In the genomic region with DNA sequence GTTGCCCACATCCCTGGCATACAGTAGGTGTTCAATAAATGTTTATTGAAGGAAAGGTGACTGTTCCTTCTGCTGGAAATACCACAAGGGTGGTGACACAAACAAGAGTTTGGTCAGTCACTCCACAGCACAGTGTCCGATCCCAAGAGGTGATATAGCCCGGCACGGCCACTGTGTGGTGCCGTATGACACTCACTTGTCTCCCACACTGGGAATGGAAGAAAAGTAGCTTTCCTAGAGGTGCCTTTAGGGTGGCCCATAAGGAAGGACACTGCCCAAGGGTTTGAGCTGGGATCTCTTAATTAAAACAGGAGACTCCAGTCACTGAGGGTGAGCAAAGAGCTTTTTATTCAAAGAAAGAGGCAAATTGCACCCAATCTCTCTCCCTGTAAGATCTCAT, we compare ENCODE assay signal across 13 cellular contexts. TPM values are rescaled to one million over a fixed set of nuclear protein-coding genes. Genes with fewer than 3 reads are reported as not detected.
DNase-seq lines count a peak whose midpoint lies in the region; ATAC-seq, FAIRE-seq and TF ChIP-seq lines count a peak whose summit lies in the region.
"Had no signal": no experiment of that assay in that cellular context is flagged by ENCODE, and none has a peak within 500 bp of the region (broad histone marks: within the 10 kb centered on the region; RNA-seq: fewer than 3 reads in every experiment).

No MANE protein-coding gene starts in this region.

- no peak overlapping the region for H3K27ac Mint-ChIP-seq in activated CD8-positive, alpha-beta T cell treated with anti-CD3 and anti-CD28 coated beads, Interleukin-2, amount 10 ng/mL, durations not matched to agents 7 days and 5 days
- H3K27ac Mint-ChIP-seq in T-cell: no peak overlapping the region
- H3K27ac Mint-ChIP-seq: activated naive CD4-positive, alpha-beta T cell treated with anti-CD3 and anti-CD28 coated beads, Interleukin-2, amount 10 ng/mL, durations not matched to agents 7 days and 5 days had no signal

- dilution Hi-C loops in keratinocyte (cut with MboI; ENCODE audit: extremely low pct_ligation_motif_present, low sequenced_read_pairs): no loop called here

- no peaks in the 10 kb centered on the region for H3K9me3 ChIP-seq in adrenal gland (replicated peaks in 1 of 3)
- peaks cover 4% of the 10 kb centered on the region for H3K9me3 ChIP-seq in keratinocyte (ENCODE audit: control insufficient read depth, low read depth, low read length)
- H3K9me3 ChIP-seq: SJCRH30 had no signal

- POLR2A ChIA-PET in HEK293T (lab: Yijun Ruan, JAX) (no interaction called here), T-cell (lab: Charles Lee) (no interaction called here)
- POLR2A ChIA-PET in activated CD8-positive, alpha-beta T cell treated with anti-CD3 and anti-CD28 coated beads, Interleukin-2, amount 10 ng/mL, durations not matched to agents 7 days and 5 days (lab: Charles Lee): no interaction called here

- peaks cover 5% of the 10 kb centered on the region for H3K27me3 Mint-ChIP-seq in activated CD8-positive, alpha-beta T cell treated with anti-CD3 and anti-CD28 coated beads, Interleukin-2, amount 10 ng/mL, durations not matched to agents 7 days and 5 days (ENCODE audit: low read depth)
- peaks cover 12 to 13% of the 10 kb centered on the region in 2 donors for H3K27me3 Mint-ChIP-seq in T-cell

- no peak overlapping the region for H3K4me2 ChIP-seq in keratinocyte (ENCODE audit: control insufficient read depth, extremely low read depth, insufficient read depth, low read depth, low read length)

- peak; percentile 9 to 41 (median 36) for TF ChIP-seq CTCF in adrenal gland (IDR thresholded peaks at IDR 0.05)
- TF ChIP-seq CTCF in keratinocyte (optimal IDR thresholded peaks at IDR 0.05 in 1 of 3, IDR thresholded peaks at IDR 0.05 in 1 of 3, conservative IDR thresholded peaks at IDR 0.05 in 1 of 3; ENCODE audit: extremely low read depth in 1 of 3, insufficient read depth in 2 of 3, low read length in 3 of 3): peak; percentile 49 to 80 (median 54)

- CTCF ChIA-PET in HEK293T (lab: Yijun Ruan, JAX): interaction anchor here (0.7 to 1.0 kb wide), 3 partner anchors 12 to 37 kb away, joined by 3 to 5 read pairs (median 4); no protein-coding TSS in a partner anchor
- CTCF ChIA-PET in activated CD8-positive, alpha-beta T cell treated with anti-CD3 and anti-CD28 coated beads, Interleukin-2, amount 10 ng/mL, durations not matched to agents 7 days and 5 days (lab: Charles Lee): interaction anchor here (1.1 to 3.3 kb wide), 15 partner anchors 9 to 577 kb away, joined by 3 to 18 read pairs (median 4); a partner anchor contains a TSS
- CTCF ChIA-PET in T-cell (lab: Charles Lee): interaction anchor here in 1 of 2 donors (0.6 to 1.8 kb wide), 2 partner anchors 382 to 384 kb away, joined by 4 to 10 read pairs; no protein-coding TSS in a partner anchor

- no peaks in the 10 kb centered on the region for H3K4me1 Mint-ChIP-seq in activated CD8-positive, alpha-beta T cell treated with anti-CD3 and anti-CD28 coated beads, Interleukin-2, amount 10 ng/mL, durations not matched to agents 7 days and 5 days (ENCODE audit: low read depth)
- H3K4me1 Mint-ChIP-seq in T-cell: no peaks in the 10 kb centered on the region
- H3K4me1 Mint-ChIP-seq: activated naive CD4-positive, alpha-beta T cell treated with anti-CD3 and anti-CD28 coated beads, Interleukin-2, amount 10 ng/mL, durations not matched to agents 7 days and 5 days had no signal

- DNase-seq in AG08395 (ENCODE audit: low spot score): peak; percentile 41
- DNase-seq in HEK293T (ENCODE audit: extremely low spot score): peak; percentile 48
- DNase-seq in adrenal gland: peak in 3 of 7 donors; percentile 25 to 55 (median 48)
- no peak for DNase-seq in keratinocyte (ENCODE audit: low read depth, low spot score)
- DNase-seq in activated CD8-positive, alpha-beta T cell treated with anti-CD3 and anti-CD28 coated beads, Interleukin-2, amount 10 ng/mL, durations not matched to agents 7 days and 5 days: no peak
- DNase-seq in T-cell: no peak
- no peak for DNase-seq in epidermal melanocyte (ENCODE audit: insufficient read length, low spot score)
- no peak for DNase-seq in stimulated activated naive CD4-positive, alpha-beta T cell treated with Interleukin-2 at 50 U/mL for 16 hours (lab: John Stamatoyannopoulos, UW)
- DNase-seq: activated naive CD4-positive, alpha-beta T cell treated with anti-CD3 and anti-CD28 coated beads, Interleukin-2, amount 10 ng/mL, durations not matched to agents 7 days and 5 days; COR-L47 had no signal

- no peaks in the 10 kb centered on the region for H3K27me3 ChIP-seq in adrenal gland
- no peaks in the 10 kb centered on the region for H3K27me3 ChIP-seq in keratinocyte (ENCODE audit: control insufficient read depth, extremely low read depth, insufficient read depth, low read length)
- H3K27me3 ChIP-seq: SJCRH30 had no signal

- no peaks in the 10 kb centered on the region for H4K20me1 ChIP-seq in keratinocyte (ENCODE audit: control insufficient read depth, extremely low read depth, insufficient read depth, low read length)

- peaks cover 6% of the 10 kb centered on the region for H3K36me3 Mint-ChIP-seq in activated CD8-positive, alpha-beta T cell treated with anti-CD3 and anti-CD28 coated beads, Interleukin-2, amount 10 ng/mL, durations not matched to agents 7 days and 5 days (ENCODE audit: low read depth)
- H3K36me3 Mint-ChIP-seq in T-cell: peaks cover 5% of the 10 kb centered on the region

- ATAC-seq in activated CD8-positive, alpha-beta T cell treated with anti-CD3 and anti-CD28 coated beads, Interleukin-2, amount 10 ng/mL, durations not matched to agents 7 days and 5 days: no peak
- ATAC-seq in T-cell (replicated peaks in 1 of 4): no peak

- no peak overlapping the region for H3K4me3 ChIP-seq in adrenal gland
- no peak overlapping the region for H3K4me3 ChIP-seq in keratinocyte (ENCODE audit: control insufficient read depth in 2 of 3, extremely low read depth in 1 of 3, insufficient read depth in 2 of 3, low read depth in 1 of 3, low read length in 3 of 3)
- H3K4me3 ChIP-seq: SJCRH30 had no signal

- no peak for FAIRE-seq in keratinocyte (lab: Jason Lieb, UNC)

- H3K4me3 Mint-ChIP-seq in activated CD8-positive, alpha-beta T cell treated with anti-CD3 and anti-CD28 coated beads, Interleukin-2, amount 10 ng/mL, durations not matched to agents 7 days and 5 days: no peak overlapping the region
- no peak overlapping the region for H3K4me3 Mint-ChIP-seq in T-cell
- H3K4me3 Mint-ChIP-seq: activated naive CD4-positive, alpha-beta T cell treated with anti-CD3 and anti-CD28 coated beads, Interleukin-2, amount 10 ng/mL, durations not matched to agents 7 days and 5 days had no signal

- H3K9me3 Mint-ChIP-seq in activated CD8-positive, alpha-beta T cell treated with anti-CD3 and anti-CD28 coated beads, Interleukin-2, amount 10 ng/mL, durations not matched to agents 7 days and 5 days (ENCODE audit: insufficient read depth): no peaks in the 10 kb centered on the region
- peaks cover 0 to 4% (median 0%) of the 10 kb centered on the region in 3 donors for H3K9me3 Mint-ChIP-seq in T-cell

- H2AFZ ChIP-seq in keratinocyte (ENCODE audit: control insufficient read depth, low read length): no peak overlapping the region

- no peaks in the 10 kb centered on the region for H3K36me3 ChIP-seq in adrenal gland (replicated peaks in 1 of 2)
- H3K36me3 ChIP-seq in keratinocyte (ENCODE audit: control insufficient read depth in 2 of 2, extremely low read depth in 1 of 2, insufficient read depth in 2 of 2, low read length in 2 of 2): peaks cover 8 to 14% of the 10 kb centered on the region in 2 experiments
- H3K36me3 ChIP-seq: SJCRH30 had no signal

- intact Hi-C loops in adrenal gland (cut with DNase I): loop anchor here in 1 of 2 donors (5.0 kb wide), 1 partner anchor 383 kb away; no protein-coding TSS in a partner anchor

- no peaks in the 10 kb centered on the region for H3K4me1 ChIP-seq in adrenal gland (replicated peaks in 1 of 2)
- H3K4me1 ChIP-seq in keratinocyte (ENCODE audit: control insufficient read depth, extremely low read depth, insufficient read depth, low read length): no peaks in the 10 kb centered on the region
- H3K4me1 ChIP-seq: SJCRH30 had no signal

- no peak overlapping the region for H3K9ac ChIP-seq in keratinocyte (ENCODE audit: control insufficient read depth, extremely low read depth, insufficient read depth, low read length)

- no peak for TF ChIP-seq POLR2A in adrenal gland (IDR thresholded peaks at IDR 0.05)

- H3K27ac ChIP-seq in adrenal gland: no peak overlapping the region
- H3K27ac ChIP-seq in keratinocyte (ENCODE audit: control insufficient read depth, insufficient read depth, low read length): no peak overlapping the region
- H3K27ac ChIP-seq: SJCRH30 had no signal

- WGBS in adrenal gland, 4 donors: 42 to 62% (median 50%) methylated on average over 4 of the region's 4 CpGs

- no peaks in the 10 kb centered on the region for H3K79me2 ChIP-seq in keratinocyte (ENCODE audit: control insufficient read depth, insufficient read depth, low read length)

- no peaks in the 10 kb centered on the region for H3K9me1 ChIP-seq in keratinocyte (ENCODE audit: control insufficient read depth, extremely low read depth, insufficient read depth, low read length)

RNA-seq across cellular contexts. Expression of a gene that starts 40.5 kb away (rescaled TPM):
- 1 to 10 TPM in 1 of 8 donors, under 1 TPM in 3, not detected in 4; 0.18 to 2.2 (median 0.23) TPM for total RNA-seq in adrenal gland
- under 1 TPM; 0.10 to 0.24 (median 0.22) TPM for polyA plus RNA-seq in adrenal gland
- 1.3 to 2.2 TPM (median 1.3 TPM) in 3 replicates for polyA plus RNA-seq in keratinocyte
- polyA plus RNA-seq in keratinocyte (2011; ENCODE audit: low read depth): 0.20 TPM
- 1.4 and 2.0 TPM in 2 replicates for polyA plus RNA-seq in keratinocyte (2011; cell fraction: cytosol; rRNA removed)
- polyA plus RNA-seq in keratinocyte (2011; cell fraction: nucleus; rRNA removed): 1.6 TPM in 2 replicates
- 0.58 and 1.2 TPM in 2 replicates for polyA plus RNA-seq in keratinocyte (2012; ENCODE audit: low replicate concordance)
- polyA minus RNA-seq in keratinocyte: 1.4 to 3.1 TPM (median 1.4 TPM) in 3 replicates
- 0.96 TPM for polyA minus RNA-seq in keratinocyte (2011; cell fraction: cytosol; rRNA and poly(A)+ RNA removed)
- 1.3 and 2.5 TPM in 2 replicates for polyA minus RNA-seq in keratinocyte (2011; cell fraction: nucleus; rRNA and poly(A)+ RNA removed)
- not detected for total RNA-seq in activated CD8-positive, alpha-beta T cell treated with anti-CD3 and anti-CD28 coated beads, Interleukin-2, amount 10 ng/mL, durations not matched to agents 7 days and 5 days
- not detected for total RNA-seq in T-cell
- total RNA-seq: SJCRH30, skeletal muscle tissue, temporal lobe had no signal

RNA-seq across cellular contexts. Expression of a gene that starts 53.2 kb away (rescaled TPM):
- 10 to 100 TPM in 7 of 8 donors, 1 to 10 TPM in 1; 7.5 to 41.7 (median 26.8) TPM for total RNA-seq in adrenal gland
- polyA plus RNA-seq in adrenal gland: 10 to 100 TPM; 13.0 to 38.6 (median 33.8) TPM
- polyA plus RNA-seq in keratinocyte: 15.0 to 25.2 TPM (median 19.5 TPM) in 3 replicates
- polyA plus RNA-seq in keratinocyte (2011; ENCODE audit: low read depth): 6.0 TPM
- 18.5 and 19.1 TPM in 2 replicates for polyA plus RNA-seq in keratinocyte (2011; cell fraction: cytosol; rRNA removed)
- polyA plus RNA-seq in keratinocyte (2011; cell fraction: nucleus; rRNA removed): 21.3 and 22.2 TPM in 2 replicates
- 11.5 and 19.4 TPM in 2 replicates for polyA plus RNA-seq in keratinocyte (2012; ENCODE audit: low replicate concordance)
- polyA minus RNA-seq in keratinocyte: 5.4 to 11.3 TPM (median 7.2 TPM) in 3 replicates
- 16.7 TPM for polyA minus RNA-seq in keratinocyte (2011; cell fraction: cytosol; rRNA and poly(A)+ RNA removed)
- polyA minus RNA-seq in keratinocyte (2011; cell fraction: nucleus; rRNA and poly(A)+ RNA removed): 3.8 and 4.3 TPM in 2 replicates
- total RNA-seq in activated CD8-positive, alpha-beta T cell treated with anti-CD3 and anti-CD28 coated beads, Interleukin-2, amount 10 ng/mL, durations not matched to agents 7 days and 5 days: 1 to 10 TPM; 8.4 TPM
- total RNA-seq in T-cell: 10 to 100 TPM; 14.8 to 33.0 (median 25.3) TPM

Comparison
In these comparisons a context has a peak if more than half of its experiments do, and no peak if none do; other contexts are left out.
1. DNase-seq: peak in AG08395 (single experiment) and HEK293T (single experiment); none in keratinocyte (single experiment), activated CD8-positive, alpha-beta T cell treated with anti-CD3 and anti-CD28 coated beads, Interleukin-2, amount 10 ng/mL, durations not matched to agents 7 days and 5 days (single experiment), T-cell (0 of 34), epidermal melanocyte (single experiment) and stimulated activated naive CD4-positive, alpha-beta T cell treated with Interleukin-2 at 50 U/mL for 16 hours (single experiment).